22 cellular contexts compared by ENCODE assay signal in the genomic region with DNA sequence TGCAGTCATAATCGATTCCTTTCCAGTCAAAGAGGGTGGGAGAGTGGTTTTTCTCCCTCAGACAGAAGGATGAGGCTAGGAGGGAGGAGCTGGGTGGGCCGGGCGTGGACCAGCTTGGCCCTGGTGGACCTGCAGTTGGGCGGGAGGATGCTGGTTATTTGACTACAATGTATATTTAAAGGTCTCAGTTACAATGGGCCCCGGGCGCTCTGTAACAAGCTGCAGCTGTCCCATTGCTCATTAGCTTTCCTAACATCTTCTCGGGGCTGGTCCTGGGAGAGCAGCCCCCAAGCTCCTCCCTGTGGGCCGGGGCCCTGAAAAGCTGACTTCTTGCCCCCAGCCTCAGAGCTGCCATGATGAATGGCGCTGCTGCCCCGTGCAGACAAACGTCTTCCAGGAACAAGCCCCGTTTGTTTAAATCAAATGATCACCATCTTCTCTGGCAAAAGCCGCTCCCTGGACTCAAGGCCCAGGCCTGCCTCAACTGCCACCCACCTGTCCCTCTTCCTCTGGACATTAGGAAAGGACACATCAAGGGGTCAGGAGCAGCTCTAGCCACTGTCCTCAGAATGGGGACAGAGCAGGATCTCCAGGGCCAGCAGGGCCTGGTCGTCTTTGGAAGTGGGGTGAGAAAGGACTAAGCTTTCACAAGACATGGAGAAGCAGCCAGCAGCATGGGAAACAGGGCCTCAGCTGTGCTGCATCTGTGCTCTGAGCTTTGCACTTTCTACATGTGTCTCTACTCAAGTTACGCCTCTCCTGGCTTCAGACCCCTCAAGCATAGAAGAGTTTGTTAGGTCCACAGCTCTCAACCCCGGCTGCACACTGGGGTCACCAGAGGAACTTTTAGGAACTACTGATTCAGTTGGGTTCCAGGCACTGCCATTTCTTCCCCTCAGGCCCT.
"Had no signal": no experiment of that assay in that cellular context is flagged by ENCODE, and none has a peak within 500 bp of the region (broad histone marks: within the 10 kb centered on the region; RNA-seq: fewer than 3 reads in every experiment).

No MANE protein-coding gene starts in this region.

- H3K9me3 ChIP-seq: heart left ventricle, left lung, ovary, prostate gland, thyroid gland had no signal

- H3K9me3 Mint-ChIP-seq: activated naive CD4-positive, alpha-beta T cell treated with anti-CD3 and anti-CD28 coated beads, Interleukin-2, amount 50 U/mL, for 24 hours; central memory CD8-positive, alpha-beta T cell; neural crest cell; stimulated activated naive CD8-positive, alpha-beta T cell treated with anti-CD3 and anti-CD28 coated beads, Interleukin-15, Interleukin-2, amounts not matched to agents 100 ng/mL and 50 ng/mL, for 24 hours; T-helper 2 cell treated with Interferon-gamma antibody and Interleukin-4, amounts not matched to agents 5 μg/mL and 100 μg/mL, for 36 hours had no signal

- DNase-seq: activated CD4-positive, alpha-beta T cell treated with anti-CD3 and anti-CD28 coated beads for 1 hour; activated CD4-positive, alpha-beta T cell treated with anti-CD3 and anti-CD28 coated beads, Interleukin-2, amount 50 U/mL, for 1 hour; activated CD8-positive, alpha-beta T cell treated with anti-CD3 and anti-CD28 coated beads, Interleukin-2, amount 10 ng/mL, durations not matched to agents 7 days and 5 days; activated gamma-delta T cell treated with Interleukin-2 at 50 U/mL for 16 hours; activated T-cell treated with anti-CD3 and anti-CD28 coated beads, Interleukin-2, amount 50 U/mL, for 1 hour; aorta; kidney; mammary epithelial cell; midbrain; ovary; substantia nigra; thyroid gland had no signal

- H3K4me3 ChIP-seq: coronary artery, heart left ventricle, left lung, ovary, prostate gland, thyroid gland had no signal

- H3K36me3 ChIP-seq: heart left ventricle, left lung, ovary, prostate gland, thyroid gland had no signal

- ATAC-seq: activated CD8-positive, alpha-beta T cell treated with anti-CD3 and anti-CD28 coated beads, Interleukin-2, amount 10 ng/mL, durations not matched to agents 7 days and 5 days; heart left ventricle; left lung; SK-N-SH treated with all-trans-retinoic acid at 6 μM for 48 hours had no signal

- H3K36me3 Mint-ChIP-seq: activated naive CD4-positive, alpha-beta T cell treated with anti-CD3 and anti-CD28 coated beads, Interleukin-2, amount 50 U/mL, for 24 hours had no signal

- H3K4me1 Mint-ChIP-seq: central memory CD8-positive, alpha-beta T cell had no signal

- H3K4me1 ChIP-seq: prostate gland, thyroid gland had no signal

- H3K27ac Mint-ChIP-seq: activated CD8-positive, alpha-beta T cell treated with anti-CD3 and anti-CD28 coated beads, Interleukin-2, amount 10 ng/mL, durations not matched to agents 7 days and 5 days; activated naive CD4-positive, alpha-beta T cell treated with anti-CD3 and anti-CD28 coated beads, Interleukin-2, amount 50 U/mL, for 24 hours; stimulated activated naive CD8-positive, alpha-beta T cell treated with anti-CD3 and anti-CD28 coated beads, Interleukin-15, Interleukin-2, amounts not matched to agents 100 ng/mL and 50 ng/mL, for 24 hours; T-helper 2 cell treated with Interferon-gamma antibody and Interleukin-4, amounts not matched to agents 5 μg/mL and 100 μg/mL, for 36 hours had no signal

- H3K27ac ChIP-seq: coronary artery, heart left ventricle, left lung, ovary, prostate gland, thyroid gland had no signal

- H3K4me3 Mint-ChIP-seq: activated CD8-positive, alpha-beta T cell treated with anti-CD3 and anti-CD28 coated beads, Interleukin-2, amount 10 ng/mL, durations not matched to agents 7 days and 5 days; activated naive CD4-positive, alpha-beta T cell treated with anti-CD3 and anti-CD28 coated beads, Interleukin-2, amount 50 U/mL, for 24 hours; central memory CD8-positive, alpha-beta T cell; neural crest cell; stimulated activated naive CD8-positive, alpha-beta T cell treated with anti-CD3 and anti-CD28 coated beads, Interleukin-15, Interleukin-2, amounts not matched to agents 100 ng/mL and 50 ng/mL, for 24 hours; T-helper 2 cell treated with Interferon-gamma antibody and Interleukin-4, amounts not matched to agents 5 μg/mL and 100 μg/mL, for 36 hours had no signal

- H3K27me3 ChIP-seq: heart left ventricle, left lung, ovary, thyroid gland had no signal
